In the genomic region with DNA sequence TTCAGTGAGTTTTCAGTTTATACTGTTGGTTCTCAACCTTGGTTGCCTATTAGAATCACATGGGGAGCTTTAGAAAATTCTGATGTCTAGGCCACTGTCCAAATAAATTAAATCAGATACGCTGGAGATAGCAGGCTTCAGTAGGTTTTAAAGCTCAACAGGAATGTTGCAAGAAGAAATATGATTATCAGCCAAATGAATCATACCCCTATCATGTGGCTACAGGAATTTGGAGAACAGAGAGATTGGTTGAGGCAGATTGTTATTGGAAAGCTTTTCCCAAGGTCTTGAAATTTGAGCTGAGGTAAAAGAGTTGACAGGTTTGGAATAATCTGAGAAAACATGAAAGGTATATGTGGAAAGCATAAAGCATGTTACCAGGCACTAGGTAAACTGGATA, we compare ENCODE assay signal across 26 cellular contexts.
"Had no signal": no experiment of that assay in that cellular context is flagged by ENCODE, and none has a peak within 500 bp of the region (broad histone marks: within the 10 kb centered on the region; RNA-seq: fewer than 3 reads in every experiment).

No MANE protein-coding gene starts in this region.

- H3K4me2 ChIP-seq: neural progenitor cell had no signal

- H3K4me3 Mint-ChIP-seq: activated CD8-positive, alpha-beta T cell treated with anti-CD3 and anti-CD28 coated beads for 36 hours; activated naive CD8-positive, alpha-beta T cell treated with anti-CD3 and anti-CD28 coated beads, Interleukin-2, amount 10 ng/mL, durations not matched to agents 7 days and 5 days; brain; central memory CD8-positive, alpha-beta T cell; memory B cell; naive thymus-derived CD4-positive, alpha-beta T cell; neural progenitor cell; stimulated activated naive CD8-positive, alpha-beta T cell treated with anti-CD3 and anti-CD28 coated beads, Interleukin-15, Interleukin-2, amounts not matched to agents 100 ng/mL and 50 ng/mL, for 24 hours had no signal

- H3K27me3 ChIP-seq: esophagus muscularis mucosa, neural progenitor cell, vagina had no signal

- H3K36me3 Mint-ChIP-seq: activated naive CD8-positive, alpha-beta T cell treated with anti-CD3 and anti-CD28 coated beads, Interleukin-2, amount 10 ng/mL, durations not matched to agents 7 days and 5 days; brain; memory B cell; naive thymus-derived CD4-positive, alpha-beta T cell had no signal

- H3K36me3 ChIP-seq: esophagus muscularis mucosa, left ventricle myocardium inferior, neural progenitor cell, prostate gland, vagina had no signal

- ATAC-seq: activated CD8-positive, alpha-beta T cell treated with anti-CD3 and anti-CD28 coated beads for 36 hours; mucosa of descending colon; naive thymus-derived CD4-positive, alpha-beta T cell; right cardiac atrium had no signal

- DNase-seq: activated CD4-positive, alpha-beta T cell treated with anti-CD3 and anti-CD28 coated beads for 48 hours; activated CD4-positive, CD25-positive, alpha-beta regulatory T cell; activated CD8-positive, alpha-beta T cell treated with anti-CD3 and anti-CD28 coated beads for 36 hours; activated naive CD4-positive, alpha-beta T cell treated with Interleukin-2 at 50 U/mL for 16 hours; activated naive CD8-positive, alpha-beta T cell treated with anti-CD3 and anti-CD28 coated beads, Interleukin-2, amount 10 ng/mL, durations not matched to agents 7 days and 5 days; activated T-cell treated with anti-CD3 and anti-CD28 coated beads, Interleukin-2, amount 50 U/mL, for 1 hour; cortex of kidney; hippocampal formation; kidney; left ventricle myocardium inferior; mucosa of descending colon; naive thymus-derived CD4-positive, alpha-beta T cell; right cardiac atrium; T-helper 1 cell; T-helper 9 cell had no signal

- H3K9ac ChIP-seq: neural progenitor cell had no signal

- H3K4me1 ChIP-seq: left ventricle myocardium inferior, prostate gland, vagina had no signal

- H3K4me1 Mint-ChIP-seq: activated naive CD8-positive, alpha-beta T cell treated with anti-CD3 and anti-CD28 coated beads, Interleukin-2, amount 10 ng/mL, durations not matched to agents 7 days and 5 days; central memory CD8-positive, alpha-beta T cell; memory B cell; naive thymus-derived CD4-positive, alpha-beta T cell had no signal

- H3K27ac ChIP-seq: esophagus muscularis mucosa, left ventricle myocardium inferior, neural progenitor cell, prostate gland, skin epidermis, vagina had no signal

- FAIRE-seq: endometrium, kidney had no signal

- H2AFZ ChIP-seq: neural progenitor cell had no signal

- H3K27ac Mint-ChIP-seq: activated CD8-positive, alpha-beta T cell treated with anti-CD3 and anti-CD28 coated beads for 36 hours; activated naive CD8-positive, alpha-beta T cell treated with anti-CD3 and anti-CD28 coated beads, Interleukin-2, amount 10 ng/mL, durations not matched to agents 7 days and 5 days; activated T-helper 2 cell treated with anti-CD3 and anti-CD28 coated beads, Interferon-gamma antibody, Interleukin-2, Interleukin-4, amounts not matched to agents 10 μg/mL and 5 μg/mL and 100 μg/mL, durations not matched to agents 14 hours and 24 hours and 36 hours; memory B cell; naive thymus-derived CD4-positive, alpha-beta T cell; neural progenitor cell; stimulated activated naive CD8-positive, alpha-beta T cell treated with anti-CD3 and anti-CD28 coated beads, Interleukin-15, Interleukin-2, amounts not matched to agents 100 ng/mL and 50 ng/mL, for 24 hours had no signal

- H3K4me3 ChIP-seq: esophagus muscularis mucosa, left ventricle myocardium inferior, mucosa of descending colon, neural progenitor cell, prostate gland, skin epidermis, vagina had no signal

- H3K9me3 ChIP-seq: esophagus muscularis mucosa, mucosa of descending colon, prostate gland, vagina had no signal

- H3K9me3 Mint-ChIP-seq: activated CD8-positive, alpha-beta T cell treated with anti-CD3 and anti-CD28 coated beads for 36 hours; activated naive CD8-positive, alpha-beta T cell treated with anti-CD3 and anti-CD28 coated beads, Interleukin-2, amount 10 ng/mL, durations not matched to agents 7 days and 5 days; activated T-helper 2 cell treated with anti-CD3 and anti-CD28 coated beads, Interferon-gamma antibody, Interleukin-2, Interleukin-4, amounts not matched to agents 10 μg/mL and 5 μg/mL and 100 μg/mL, durations not matched to agents 14 hours and 24 hours and 36 hours; central memory CD8-positive, alpha-beta T cell; stimulated activated naive CD8-positive, alpha-beta T cell treated with anti-CD3 and anti-CD28 coated beads, Interleukin-15, Interleukin-2, amounts not matched to agents 100 ng/mL and 50 ng/mL, for 24 hours had no signal

- H3K27me3 Mint-ChIP-seq: brain had no signal
